In genomic region chrX:109281478-109282275, GRCh38 we compare ENCODE assay signal across 10 cellular contexts.
A peak's percentile ranks its signal among the peaks of the same experiment; 100 is the strongest.
DNase-seq lines count a peak whose midpoint lies in the region; ATAC-seq and TF ChIP-seq lines count a peak whose summit lies in the region.
"Had no signal": no experiment of that assay in that cellular context is flagged by ENCODE, and none has a peak within 500 bp of the region (broad histone marks: within the 10 kb centered on the region; RNA-seq: fewer than 3 reads in every experiment).

No MANE protein-coding gene starts in this region.

- no peak for TF ChIP-seq CTCF in hepatocyte (IDR thresholded peaks at IDR 0.05; ENCODE audit: poor library complexity)

- H3K9me2 ChIP-seq in hepatocyte (replicated peaks; ENCODE audit: insufficient read depth) = no peaks in the 10 kb centered on the region

- WGBS in hepatocyte (ENCODE audit: low lambda C conversion rate, missing lambda C conversion rate) = 20% methylated on average over 3 of the region's 3 CpGs

- DNase-seq in hepatocyte (ENCODE audit: low spot score) = peak; percentile 58
- DNase-seq in NCI-H1048 (lab: John Stamatoyannopoulos, UW) = no peak
- DNase-seq in activated T-cell treated with anti-CD3 and anti-CD28 coated beads, Interleukin-2, amount 50 U/mL, for 1 hour = no peak
- no peak for DNase-seq in NCI-H446 (lab: John Stamatoyannopoulos, UW)
- DNase-seq: DND-41, T-helper 17 cell had no signal

- H3K36me3 ChIP-seq in hepatocyte (replicated peaks; ENCODE audit: insufficient read depth, low read depth) = no peaks in the 10 kb centered on the region

- H2AFZ ChIP-seq in hepatocyte = no peak overlapping the region

- H4K20me1 ChIP-seq in hepatocyte (ENCODE audit: insufficient read depth, poor library complexity, severe bottlenecking) = no peaks in the 10 kb centered on the region

- no peaks in the 10 kb centered on the region for H3K4me1 ChIP-seq in hepatocyte (ENCODE audit: insufficient read depth)

- no peak overlapping the region for H3K4me2 ChIP-seq in hepatocyte

- H3K4me3 ChIP-seq in hepatocyte = no peak overlapping the region

- no peaks in the 10 kb centered on the region for H3K27me3 ChIP-seq in hepatocyte

- peak; percentile 88 for ATAC-seq in GM18498 (IDR thresholded peaks at IDR 0.05; ENCODE audit: unreplicated experiment)
- peak; percentile 73 for ATAC-seq in GM21576 (IDR thresholded peaks at IDR 0.05; ENCODE audit: unreplicated experiment)
- ATAC-seq in HG03565 (IDR thresholded peaks at IDR 0.05; ENCODE audit: unreplicated experiment) = peak; percentile 60
- no peak for ATAC-seq in HG02571 (IDR thresholded peaks at IDR 0.05; ENCODE audit: unreplicated experiment)
- ATAC-seq: T-helper 17 cell had no signal

- H3K79me2 ChIP-seq in hepatocyte = no peaks in the 10 kb centered on the region

- H3K27ac ChIP-seq in hepatocyte = no peak overlapping the region

- H3K9me3 ChIP-seq in hepatocyte (ENCODE audit: low read depth) = no peaks in the 10 kb centered on the region
